13 cellular contexts compared by ENCODE assay signal in the genomic region with DNA sequence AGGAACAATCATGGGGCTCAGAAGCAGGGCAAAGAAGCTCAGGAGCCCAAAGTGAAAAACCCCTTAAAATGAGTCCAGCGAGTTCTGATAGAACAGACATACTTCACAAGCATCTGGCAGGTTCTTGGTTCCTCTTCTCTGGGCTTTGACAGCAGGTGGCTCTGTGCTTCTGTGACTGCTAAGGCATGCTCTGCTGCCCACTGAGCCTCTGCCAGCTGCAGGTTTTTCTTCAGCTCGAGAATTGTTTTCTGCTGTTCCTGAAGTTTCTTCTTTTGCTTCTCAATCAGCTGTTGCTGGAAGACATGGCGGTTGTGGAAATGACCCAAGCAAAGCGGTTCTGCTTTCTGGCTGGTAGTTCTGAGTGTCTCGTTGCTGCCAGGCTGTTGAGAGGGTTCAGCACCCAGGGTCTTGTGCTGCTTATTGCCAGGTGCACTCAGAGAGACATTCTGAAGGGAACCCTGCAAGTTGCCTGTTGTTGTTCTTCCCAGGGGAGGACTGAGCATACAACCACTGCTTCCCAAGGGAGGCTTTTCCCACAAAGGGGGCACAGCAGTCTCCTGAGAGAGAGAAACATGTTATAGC.
DNase-seq lines count a peak whose midpoint lies in the region; ATAC-seq and TF ChIP-seq lines count a peak whose summit lies in the region.
"Had no signal": no experiment of that assay in that cellular context is flagged by ENCODE, and none has a peak within 500 bp of the region (broad histone marks: within the 10 kb centered on the region; RNA-seq: fewer than 3 reads in every experiment).

No MANE protein-coding gene starts in this region.

- peaks cover 6% of the 10 kb centered on the region; the same call in 1 of the 2 replicates for H3K9me3 ChIP-seq in BLaER1

- no peak for TF ChIP-seq CTCF in coronary artery (IDR thresholded peaks at IDR 0.05)
- no peak for TF ChIP-seq CTCF in nephron progenitor cell (IDR thresholded peaks at IDR 0.05)

- H3K4me3 ChIP-seq in BLaER1 (peak overlapping the region; percentile 2; the same call in 1 of the 2 replicates), coronary artery (no peak overlapping the region)
- H3K4me3 ChIP-seq: dorsolateral prefrontal cortex, hepatocyte had no signal

- peak overlapping the region; percentile 74 for H3K27ac ChIP-seq in BLaER1
- no peak overlapping the region for H3K27ac ChIP-seq in coronary artery
- H3K27ac ChIP-seq: dorsolateral prefrontal cortex, hepatocyte had no signal

- H3K36me3 ChIP-seq in BLaER1: no peaks in the 10 kb centered on the region

- peaks cover 6% of the 10 kb centered on the region for H3K9me3 Mint-ChIP-seq in nephron progenitor cell

- peak overlapping the region; percentile 71 for H3K4me2 ChIP-seq in BLaER1
- H3K4me2 ChIP-seq: hepatocyte had no signal

- H3K36me3 Mint-ChIP-seq in nephron progenitor cell (ENCODE audit: low read depth): peaks cover 27% of the 10 kb centered on the region

- no peaks in the 10 kb centered on the region for H4K20me1 ChIP-seq in BLaER1

- H3K9ac ChIP-seq in BLaER1: peak overlapping the region; percentile 56; the same call in 1 of the 2 replicates

- H3K4me3 Mint-ChIP-seq in nephron progenitor cell: no peak overlapping the region

- no peak overlapping the region for H3K27ac Mint-ChIP-seq in nephron progenitor cell

- peaks cover 30% of the 10 kb centered on the region for H3K4me1 ChIP-seq in BLaER1

- DNase-seq in KG1 (lab: John Stamatoyannopoulos, UW): no peak
- DNase-seq in GDM1 (lab: John Stamatoyannopoulos, UW): no peak
- no peak for DNase-seq in coronary artery (ENCODE audit: low spot score)
- no peak for DNase-seq in nephron progenitor cell
- DNase-seq: activated CD4-positive, CD25-positive, alpha-beta regulatory T cell; dorsolateral prefrontal cortex; NCI-H1436; small intestine had no signal

- no peaks in the 10 kb centered on the region for H3K27me3 ChIP-seq in BLaER1
- H3K27me3 ChIP-seq: dorsolateral prefrontal cortex, hepatocyte had no signal

- peak; percentile 90 for ATAC-seq in GM19324 (IDR thresholded peaks at IDR 0.05; ENCODE audit: low FRiP score, unreplicated experiment)
- peak; percentile 99 for ATAC-seq in HG02759 (IDR thresholded peaks at IDR 0.05; ENCODE audit: unreplicated experiment)
- peak; percentile 96 for ATAC-seq in HG03521 (IDR thresholded peaks at IDR 0.05; ENCODE audit: unreplicated experiment)

- no peaks in the 10 kb centered on the region for H3K4me1 Mint-ChIP-seq in nephron progenitor cell

- H3K27me3 Mint-ChIP-seq in nephron progenitor cell (ENCODE audit: low read depth, poor library complexity): no peaks in the 10 kb centered on the region
